ENCODE assay signal across 2 cellular contexts in genomic region chrX:153766871-153767673, GRCh38.
TF ChIP-seq lines count a peak whose summit lies in the region.

No MANE protein-coding gene starts in this region.

TF ChIP-seq in K562, 482 proteins besides CTCF, POLR2A, EP300 and RAD21 (continues in another document):
- peak; percentile 20; the same call in 1 of the 2 replicates for TF ChIP-seq NFIC (IDR thresholded peaks at IDR 0.05)
- no peak for TF ChIP-seq ZBTB34 (CRISPR knock-in tag; IDR thresholded peaks at IDR 0.05)
- no peak for TF ChIP-seq ZNF444 (CRISPR knock-in tag; IDR thresholded peaks at IDR 0.05)
- TF ChIP-seq ZBTB33 (CRISPR knock-in tag; IDR thresholded peaks at IDR 0.05): peak; percentile 52; the same call in 1 of the 2 replicates
- TF ChIP-seq MAX (CRISPR knock-in tag; IDR thresholded peaks at IDR 0.05): no peak
- no peak for TF ChIP-seq BACH1 (tag; IDR thresholded peaks at IDR 0.05)
- TF ChIP-seq POLR2AphosphoS2 (IDR thresholded peaks at IDR 0.05; ENCODE audit: low read length): no peak
- TF ChIP-seq CAMTA2 (CRISPR knock-in tag; conservative IDR thresholded peaks at IDR 0.05): no peak
- no peak for TF ChIP-seq LARP7 (IDR thresholded peaks at IDR 0.05)
- TF ChIP-seq ARID3B (CRISPR knock-in tag; IDR thresholded peaks at IDR 0.05; ENCODE audit: borderline replicate concordance): no peak
- no peak for TF ChIP-seq RBM17 (IDR thresholded peaks at IDR 0.05; ENCODE audit: borderline replicate concordance, low read depth, low read length)
- TF ChIP-seq ESRRA (IDR thresholded peaks at IDR 0.05; ENCODE audit: borderline replicate concordance, low read depth): no peak
- no peak for TF ChIP-seq YBX1 (IDR thresholded peaks at IDR 0.05)
- TF ChIP-seq HLTF (IDR thresholded peaks at IDR 0.05): no peak
- TF ChIP-seq CTBP1 (IDR thresholded peaks at IDR 0.05; ENCODE audit: borderline replicate concordance): no peak
- TF ChIP-seq SMAD2 (IDR thresholded peaks at IDR 0.05; ENCODE audit: low read depth, low read length): no peak
- TF ChIP-seq ZNF3 (CRISPR knock-in tag; IDR thresholded peaks at IDR 0.05): no peak
- TF ChIP-seq ZNF609 (CRISPR knock-in tag; IDR thresholded peaks at IDR 0.05; ENCODE audit: borderline replicate concordance): no peak
- TF ChIP-seq FOXM1 (IDR thresholded peaks at IDR 0.05; ENCODE audit: low read depth): no peak
- TF ChIP-seq FOXM1 (CRISPR knock-in tag; IDR thresholded peaks at IDR 0.05; ENCODE audit: low read depth): peak; percentile 63; the same call in 1 of the 2 replicates
- no peak for TF ChIP-seq TCF15 (CRISPR knock-in tag; IDR thresholded peaks at IDR 0.05)

TF ChIP-seq in neural cell, 6 proteins besides CTCF, POLR2A, EP300 and RAD21:
- TF ChIP-seq SMC3 (conservative IDR thresholded peaks at IDR 0.05; ENCODE audit: poor library complexity) (no peak), REST (IDR thresholded peaks at IDR 0.05; ENCODE audit: borderline replicate concordance) (no peak), POLR2AphosphoS5 (IDR thresholded peaks at IDR 0.05) (no peak), TAF1 (IDR thresholded peaks at IDR 0.05; ENCODE audit: low read depth) (no peak), MXI1 (conservative IDR thresholded peaks at IDR 0.05; ENCODE audit: poor library complexity, severe bottlenecking) (no peak), EZH2 (IDR thresholded peaks at IDR 0.05; ENCODE audit: borderline replicate concordance, insufficient read depth, low read length, poor library complexity, severe bottlenecking) (no peak)
